19 cellular contexts compared by ENCODE assay signal in the genomic region with DNA sequence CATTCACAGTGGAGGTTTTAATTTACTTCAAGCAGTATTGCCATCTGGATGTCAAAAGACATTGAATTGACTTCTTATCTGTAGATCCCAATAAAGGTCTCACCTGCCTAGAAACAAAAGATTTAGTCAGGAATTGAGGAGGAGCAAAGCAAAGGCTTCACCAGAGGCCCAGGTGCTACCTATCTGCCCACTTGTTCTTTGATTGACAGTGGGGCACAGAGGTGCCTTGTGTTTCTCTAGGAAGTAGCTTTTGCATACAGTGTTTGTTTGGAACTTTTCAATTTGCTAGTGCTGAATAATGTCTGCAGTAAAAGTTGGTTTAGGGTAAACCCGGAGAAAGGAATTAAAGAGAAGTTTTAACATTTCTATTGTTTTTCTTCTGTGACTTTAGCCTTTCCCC.
"Had no signal": no experiment of that assay in that cellular context is flagged by ENCODE, and none has a peak within 500 bp of the region (broad histone marks: within the 10 kb centered on the region; RNA-seq: fewer than 3 reads in every experiment).

No MANE protein-coding gene starts in this region.

- FAIRE-seq: kidney had no signal

- H3K4me2 ChIP-seq: hepatocyte had no signal

- H3K27ac ChIP-seq: hepatocyte, left ventricle myocardium inferior, lower lobe of right lung, spleen, tibial artery, upper lobe of left lung, uterus had no signal

- H3K4me1 ChIP-seq: spleen, tibial artery had no signal

- H3K9me3 ChIP-seq: left ventricle myocardium inferior, lower lobe of right lung, spleen, tibial artery, upper lobe of left lung, uterus had no signal

- H2AFZ ChIP-seq: hepatocyte had no signal

- H3K4me3 ChIP-seq: hepatocyte, left ventricle myocardium inferior, lower lobe of right lung, spleen, tibial artery, upper lobe of left lung, uterus had no signal

- ATAC-seq: left cardiac atrium; lower lobe of right lung; natural killer cell; sciatic nerve; stimulated activated memory B cell treated with anti-CD40 and anti-IgM and Interleukin-4, amounts not matched to agents 10 μg/mL and 1 μg/mL and 100 μg/mL, for 72 hours had no signal

- H3K27me3 ChIP-seq: hepatocyte, spleen, tibial artery, upper lobe of left lung, uterus had no signal

- DNase-seq: effector CD8-positive, alpha-beta T cell; foreskin melanocyte; head of caudate nucleus; kidney; left cardiac atrium; left ventricle myocardium inferior; lower lobe of right lung; natural killer cell; posterior cingulate gyrus; spleen; stimulated activated CD4-positive, alpha-beta T cell treated with anti-CD3 and anti-CD28 coated beads, Interleukin-15, amount 100 ng/mL, for 24 hours; stimulated activated CD4-positive, alpha-beta T cell treated with anti-CD3 and anti-CD28 coated beads, Interleukin-1b, Interleukin-23, amount 100 ng/mL, for 48 hours; stimulated activated CD4-positive, alpha-beta T cell treated with anti-CD3 and anti-CD28 coated beads, Interleukin-4, amount 100 ng/mL, for 24 hours; tibial artery; upper lobe of left lung; uterus had no signal

- H3K36me3 ChIP-seq: left ventricle myocardium inferior, lower lobe of right lung, spleen, tibial artery, upper lobe of left lung, uterus had no signal
